Comparison of ENCODE assay signal across 12 cellular contexts in genomic region chr1:8603220-8603616, GRCh38.
DNase-seq lines count a peak whose midpoint lies in the region; ATAC-seq and TF ChIP-seq lines count a peak whose summit lies in the region.
"Had no signal": no experiment of that assay in that cellular context is flagged by ENCODE, and none has a peak within 500 bp of the region (broad histone marks: within the 10 kb centered on the region; RNA-seq: fewer than 3 reads in every experiment).

No MANE protein-coding gene starts in this region.

- H3K36me3 Mint-ChIP-seq in activated B cell treated with CpG ODN at 0.5 μM for 24 hours (ENCODE audit: low read depth) (peaks cover 17% of the 10 kb centered on the region), memory B cell (peaks cover 15% of the 10 kb centered on the region)

- H4K91ac ChIP-seq in neuronal stem cell (ENCODE audit: low read depth, low read length, poor library complexity), result no peak overlapping the region

- POLR2A ChIA-PET in activated B cell treated with CpG ODN at 0.5 μM for 24 hours (lab: Charles Lee), result interaction anchor here (0.8 to 2.5 kb wide), 3 partner anchors 30 to 49 kb away, joined by 3 to 6 read pairs (median 3); no protein-coding TSS in a partner anchor

- peak; percentile 38 for DNase-seq in COLO668 (lab: John Stamatoyannopoulos, UW; ENCODE audit: unreplicated experiment)
- DNase-seq in MM.1S, result no peak
- no peak for DNase-seq in activated B cell treated with CpG ODN at 0.5 μM for 24 hours
- DNase-seq in memory B cell (ENCODE audit: low spot score in 2 of 2), result no peak
- DNase-seq in neuronal stem cell (ENCODE audit: low spot score), result no peak
- DNase-seq: effector CD4-positive, alpha-beta T cell; EL; NCI-H2171; SK-N-SH had no signal

- ATAC-seq in activated B cell treated with CpG ODN at 0.5 μM for 24 hours (ENCODE audit: low read depth) (no peak), memory B cell (ENCODE audit: low read depth) (no peak), HG03280 (IDR thresholded peaks at IDR 0.05; ENCODE audit: unreplicated experiment) (no peak), GM19455 (IDR thresholded peaks at IDR 0.05; ENCODE audit: unreplicated experiment) (no peak), esophagus mucosa (no peak)

- no peaks in the 10 kb centered on the region for H3K79me1 ChIP-seq in neuronal stem cell (ENCODE audit: low read depth, low read length)

- H3K4me1 Mint-ChIP-seq in activated B cell treated with CpG ODN at 0.5 μM for 24 hours (peaks cover 41% of the 10 kb centered on the region), memory B cell (peaks cover 19% of the 10 kb centered on the region)

- no peak overlapping the region for H2BK5ac ChIP-seq in neuronal stem cell (ENCODE audit: low read length)

- H3K4ac ChIP-seq in neuronal stem cell (ENCODE audit: low read length), result no peak overlapping the region

- H2BK12ac ChIP-seq in neuronal stem cell (ENCODE audit: low read length), result no peak overlapping the region

- H3K14ac ChIP-seq in neuronal stem cell (ENCODE audit: low read length), result no peak overlapping the region

- no peak overlapping the region for H2BK120ac ChIP-seq in neuronal stem cell (ENCODE audit: low read depth, low read length)

- WGBS in neuronal stem cell (ENCODE audit: extremely low coverage in 2 of 2, insufficient read length in 2 of 2, insufficient replicate concordance in 1 of 2), 2 donors, result no CpG with 5 or more reads among the region's 4 CpGs

- intact Hi-C loops in activated B cell treated with CpG ODN at 0.5 μM for 24 hours (cut with micrococcal nuclease), result no loop called here

- H3K4me1 ChIP-seq in MM.1S (ENCODE audit: low read length) (peaks cover 26% of the 10 kb centered on the region), neuronal stem cell (ENCODE audit: control insufficient read depth in 2 of 2, insufficient read depth in 1 of 2, low read depth in 1 of 2, low read length in 2 of 2) (peaks cover 12 to 13% of the 10 kb centered on the region in 2 donors)

- no peaks in the 10 kb centered on the region for H3K27me3 Mint-ChIP-seq in activated B cell treated with CpG ODN at 0.5 μM for 24 hours
- no peaks in the 10 kb centered on the region for H3K27me3 Mint-ChIP-seq in memory B cell

- no peak overlapping the region for H2BK15ac ChIP-seq in neuronal stem cell (ENCODE audit: low read length)

- H3K27ac ChIP-seq in MM.1S (ENCODE audit: low read length), result peak overlapping the region; percentile 80
- H3K27ac ChIP-seq in neuronal stem cell (replicated peaks; ENCODE audit: low read length), result no peak overlapping the region

- H3K23ac ChIP-seq in neuronal stem cell (ENCODE audit: low read depth, low read length, poor library complexity), result no peak overlapping the region

- H3K9me3 ChIP-seq in MM.1S (replicated peaks; ENCODE audit: insufficient read depth, low read length) (no peaks in the 10 kb centered on the region), neuronal stem cell (replicated peaks in 1 of 2; ENCODE audit: control insufficient read depth in 2 of 2, insufficient read depth in 1 of 2, low read depth in 1 of 2, low read length in 2 of 2) (peaks cover 0 to 1% of the 10 kb centered on the region in 2 donors)
- H3K9me3 ChIP-seq: SK-N-SH had no signal

- no peaks in the 10 kb centered on the region for H4K20me1 ChIP-seq in MM.1S (ENCODE audit: insufficient read depth, low read length)

- H3K4me3 ChIP-seq in MM.1S (ENCODE audit: low read length) (peak overlapping the region; percentile 37), neuronal stem cell (ENCODE audit: low read length in 2 of 2) (no peak overlapping the region)

- TF ChIP-seq CTCF in MM.1S (IDR thresholded peaks at IDR 0.05; ENCODE audit: low read length), result no peak
- no peak for TF ChIP-seq CTCF in activated B cell treated with CpG ODN at 0.5 μM for 24 hours (IDR thresholded peaks at IDR 0.05)

- no peak overlapping the region for H3K18ac ChIP-seq in neuronal stem cell (ENCODE audit: low read length)

- H3K4me2 ChIP-seq in MM.1S (ENCODE audit: low read depth, low read length) (peak overlapping the region; percentile 79), neuronal stem cell (ENCODE audit: insufficient read depth, low read length, poor library complexity, severe bottlenecking) (no peak overlapping the region)
- H3K4me2 ChIP-seq: SK-N-SH had no signal

- no peak overlapping the region for H4K8ac ChIP-seq in neuronal stem cell (ENCODE audit: low read depth, low read length)

- H3K9me3 Mint-ChIP-seq in activated B cell treated with CpG ODN at 0.5 μM for 24 hours (no peaks in the 10 kb centered on the region), memory B cell (no peaks in the 10 kb centered on the region)

- H3K27me3 ChIP-seq in MM.1S (replicated peaks; ENCODE audit: insufficient read depth, low read length) (no peaks in the 10 kb centered on the region), neuronal stem cell (ENCODE audit: control insufficient read depth in 3 of 3, insufficient read depth in 3 of 3, low read depth in 1 of 3, low read length in 3 of 3) (no peaks in the 10 kb centered on the region)

- H3K79me2 ChIP-seq in MM.1S (ENCODE audit: low read length), result peaks cover 39% of the 10 kb centered on the region

- no peak overlapping the region for H2AK5ac ChIP-seq in neuronal stem cell (ENCODE audit: low read depth, low read length)

- no peaks in the 10 kb centered on the region for H3K9me2 ChIP-seq in MM.1S (replicated peaks; ENCODE audit: insufficient read depth, low read length)
- H3K9me2 ChIP-seq: SK-N-SH had no signal

- CTCF ChIA-PET in activated B cell treated with CpG ODN at 0.5 μM for 24 hours (lab: Charles Lee), result interaction anchor here (0.7 to 2.0 kb wide), 6 partner anchors 20 to 194 kb away, joined by 3 to 7 read pairs (median 3); no protein-coding TSS in a partner anchor

- H3K27ac Mint-ChIP-seq in activated B cell treated with CpG ODN at 0.5 μM for 24 hours (peak overlapping the region; percentile 93), memory B cell (peak overlapping the region; percentile 75)

- no peaks in the 10 kb centered on the region for H3K36me3 ChIP-seq in MM.1S (replicated peaks; ENCODE audit: insufficient read depth, low read length)
- H3K36me3 ChIP-seq in neuronal stem cell (replicated peaks in 1 of 2; ENCODE audit: control insufficient read depth in 2 of 2, insufficient read depth in 2 of 2, low read length in 2 of 2), result peaks cover 0 to 25% of the 10 kb centered on the region in 2 donors

- H3K4me3 Mint-ChIP-seq in activated B cell treated with CpG ODN at 0.5 μM for 24 hours, result peak overlapping the region; percentile 82
- H3K4me3 Mint-ChIP-seq in memory B cell, result no peak overlapping the region

- H2AFZ ChIP-seq in MM.1S (ENCODE audit: low read length), result 0 out of 2 replicates have a peak overlapping the region, but pooled peaks have one; percentile 4
- H2AFZ ChIP-seq in neuronal stem cell (ENCODE audit: low read length), result no peak overlapping the region

- H3F3A ChIP-seq in MM.1S (ENCODE audit: insufficient read depth, low read length), result peaks cover 22% of the 10 kb centered on the region

- peak overlapping the region; percentile 24; the same call in 1 of the 2 replicates for H3K9ac ChIP-seq in MM.1S (ENCODE audit: low read length)
- no peak overlapping the region for H3K9ac ChIP-seq in neuronal stem cell (ENCODE audit: low read depth, low read length, poor library complexity)
- H3K9ac ChIP-seq: SK-N-SH had no signal
